ENCODE assay signal across 10 cellular contexts in the genomic region with DNA sequence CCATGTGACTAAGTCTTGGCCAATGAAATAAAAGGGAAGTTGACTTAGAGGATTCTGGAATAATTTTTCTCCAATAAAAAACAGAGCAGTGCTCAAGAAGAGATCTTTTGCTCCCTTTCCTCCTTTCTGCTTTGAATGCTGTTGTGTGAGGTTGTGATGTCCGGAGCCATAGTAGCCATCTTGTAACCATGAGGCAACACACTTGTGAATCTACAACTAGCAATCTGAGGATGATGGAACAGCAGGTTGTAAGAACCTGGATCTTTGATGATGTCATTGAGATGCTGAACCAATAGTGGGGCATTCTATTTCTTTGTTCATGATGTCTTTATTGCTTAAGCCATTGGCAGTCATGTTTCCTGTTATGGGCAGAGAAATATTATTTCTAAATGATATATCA.
"Had no signal": no experiment of that assay in that cellular context is flagged by ENCODE, and none has a peak within 500 bp of the region (broad histone marks: within the 10 kb centered on the region; RNA-seq: fewer than 3 reads in every experiment).

No MANE protein-coding gene starts in this region.

- H3K27ac ChIP-seq: GM23248 had no signal

- DNase-seq: GM23248, GOT3, H7, H9, HCEC 1CT, HFFc6 had no signal

- H3K4me2 ChIP-seq: GM23338 had no signal

- H3K9ac ChIP-seq: GM23248 had no signal

- H3K9me3 ChIP-seq: HAP-1 had no signal

- ATAC-seq: GM23338, HCT116 had no signal

- H3K4me3 ChIP-seq: GM23248, GM23338, HAP-1 had no signal

- H3K4me1 ChIP-seq: HAP-1 had no signal

- H2AFZ ChIP-seq: GM23248 had no signal

- FAIRE-seq: H54 had no signal

- H3K36me3 ChIP-seq: HAP-1 had no signal
